Comparison of ENCODE assay signal across 1 cellular context in genomic region chr3:38139652-38140051, GRCh38.
TF ChIP-seq lines count a peak whose summit lies in the region.

No MANE protein-coding gene starts in this region.

TF ChIP-seq in A549, 52 proteins besides CTCF, POLR2A, EP300 and RAD21 (continued from another document):
- no peak for TF ChIP-seq PBX3 (IDR thresholded peaks at IDR 0.05)
